In genomic region chr14:94682736-94683135, GRCh38 we compare ENCODE assay signal across 35 cellular contexts.
"Had no signal": no experiment of that assay in that cellular context is flagged by ENCODE, and none has a peak within 500 bp of the region (broad histone marks: within the 10 kb centered on the region; RNA-seq: fewer than 3 reads in every experiment).

No MANE protein-coding gene starts in this region.

- H3K4me3 ChIP-seq: adrenal gland, body of pancreas, breast epithelium, PC-9 had no signal

- H3K27ac ChIP-seq: adrenal gland, body of pancreas, breast epithelium, KMS-11, PC-9, RWPE1, VCaP had no signal

- DNase-seq: activated B cell treated with CpG ODN at 0.5 μM for 24 hours; activated CD4-positive, alpha-beta memory T cell treated with anti-CD3 and anti-CD28 coated beads for 36 hours; activated CD4-positive, alpha-beta T cell treated with anti-CD3 and anti-CD28 coated beads for 4 hours; activated CD4-positive, alpha-beta T cell treated with anti-CD3 and anti-CD28 coated beads, Interleukin-2, amount 50 U/mL, for 1 hour; activated CD4-positive, CD25-positive, alpha-beta regulatory T cell treated with anti-CD3 and anti-CD28 coated beads, Interleukin-2, amount 50 U/mL, for 72 hours; activated CD8-positive, alpha-beta memory T cell treated with anti-CD3 and anti-CD28 coated beads, Interleukin-2, amount 50 U/mL, for 48 hours; activated gamma-delta T cell; activated naive CD4-positive, alpha-beta T cell treated with Interleukin-2 at 50 U/mL for 16 hours; activated naive CD8-positive, alpha-beta T cell treated with anti-CD3 and anti-CD28 coated beads, Interleukin-2, amount 10 ng/mL, durations not matched to agents 7 days and 5 days; activated T-cell treated with anti-CD3 and anti-CD28 coated beads, Interleukin-2, amount 50 U/mL, for 48 hours; adrenal gland; body of pancreas; central memory CD4-positive, alpha-beta T cell; NCI-H1092 treated with DMSO at 0.1 percent for 48 hours; NCI-H1417; NCI-H146; NCI-H187; NCI-H2029 treated with DMSO at 0.1 percent for 48 hours; NCI-H2107; NCI-H2171; NCI-H510A; NCI-H526; NCI-H748 treated with DMSO at 0.1 percent for 48 hours; PC-9; SIG-M5; T-helper 1 cell; T-helper 2 cell; T-helper 9 cell had no signal

- H3K36me3 ChIP-seq: adrenal gland, breast epithelium had no signal

- H3K4me1 ChIP-seq: adrenal gland, body of pancreas, breast epithelium had no signal

- H3K27ac Mint-ChIP-seq: activated B cell treated with CpG ODN at 0.5 μM for 24 hours; activated CD4-positive, alpha-beta memory T cell treated with anti-CD3 and anti-CD28 coated beads for 36 hours; activated naive CD4-positive, alpha-beta T cell treated with anti-CD3 and anti-CD28 coated beads, Interleukin-2, amount 50 U/mL, for 24 hours; activated naive CD8-positive, alpha-beta T cell treated with anti-CD3 and anti-CD28 coated beads, Interleukin-2, amount 10 ng/mL, durations not matched to agents 7 days and 5 days had no signal

- H3K9me3 ChIP-seq: adrenal gland, body of pancreas, breast epithelium had no signal

- H3K9me3 Mint-ChIP-seq: activated B cell treated with CpG ODN at 0.5 μM for 24 hours; activated CD4-positive, alpha-beta memory T cell treated with anti-CD3 and anti-CD28 coated beads for 36 hours; activated naive CD4-positive, alpha-beta T cell treated with anti-CD3 and anti-CD28 coated beads, Interleukin-2, amount 50 U/mL, for 24 hours; activated naive CD8-positive, alpha-beta T cell treated with anti-CD3 and anti-CD28 coated beads, Interleukin-2, amount 10 ng/mL, durations not matched to agents 7 days and 5 days had no signal

- H3K27me3 ChIP-seq: adrenal gland, body of pancreas, breast epithelium had no signal

- ATAC-seq: body of pancreas, Right ventricle myocardium inferior, SK-N-SH treated with all-trans-retinoic acid at 6 μM for 48 hours had no signal

- H3K4me3 Mint-ChIP-seq: activated B cell treated with CpG ODN at 0.5 μM for 24 hours; activated CD4-positive, alpha-beta memory T cell treated with anti-CD3 and anti-CD28 coated beads for 36 hours; activated naive CD4-positive, alpha-beta T cell treated with anti-CD3 and anti-CD28 coated beads, Interleukin-2, amount 50 U/mL, for 24 hours; activated naive CD8-positive, alpha-beta T cell treated with anti-CD3 and anti-CD28 coated beads, Interleukin-2, amount 10 ng/mL, durations not matched to agents 7 days and 5 days had no signal

- H3K36me3 Mint-ChIP-seq: activated CD4-positive, alpha-beta memory T cell treated with anti-CD3 and anti-CD28 coated beads for 36 hours; activated naive CD4-positive, alpha-beta T cell treated with anti-CD3 and anti-CD28 coated beads, Interleukin-2, amount 50 U/mL, for 24 hours; activated naive CD8-positive, alpha-beta T cell treated with anti-CD3 and anti-CD28 coated beads, Interleukin-2, amount 10 ng/mL, durations not matched to agents 7 days and 5 days had no signal

- H3K4me1 Mint-ChIP-seq: activated B cell treated with CpG ODN at 0.5 μM for 24 hours; activated naive CD4-positive, alpha-beta T cell treated with anti-CD3 and anti-CD28 coated beads, Interleukin-2, amount 50 U/mL, for 24 hours; activated naive CD8-positive, alpha-beta T cell treated with anti-CD3 and anti-CD28 coated beads, Interleukin-2, amount 10 ng/mL, durations not matched to agents 7 days and 5 days had no signal

- H3K27me3 Mint-ChIP-seq: activated CD4-positive, alpha-beta memory T cell treated with anti-CD3 and anti-CD28 coated beads for 36 hours had no signal
